ENCODE assay signal across 1 cellular context in the genomic region with DNA sequence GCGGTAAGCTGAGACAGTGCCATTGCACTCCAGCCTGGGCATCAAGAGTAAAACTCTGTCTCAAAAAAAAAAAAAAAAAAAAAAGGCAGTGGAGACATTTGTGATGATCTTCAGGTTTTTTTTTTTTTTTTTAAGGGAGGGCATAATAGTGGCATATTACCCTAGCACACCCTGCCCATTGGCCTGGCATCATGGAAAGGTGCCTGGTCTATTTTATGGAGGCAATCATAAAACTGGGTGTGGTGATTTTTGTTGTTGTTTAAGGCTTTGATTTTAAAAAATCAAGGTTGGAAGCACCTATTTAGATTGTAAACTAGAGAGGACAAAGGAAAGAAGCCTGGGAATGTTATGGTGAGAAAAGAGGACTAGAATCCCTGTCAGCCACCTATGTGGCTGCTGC.
TF ChIP-seq lines count a peak whose summit lies in the region.

No MANE protein-coding gene starts in this region.

TF ChIP-seq in IMR-90, 13 proteins besides CTCF, POLR2A, EP300 and RAD21 (continued from another document):
- TF ChIP-seq MXI1 (IDR thresholded peaks at IDR 0.05; ENCODE audit: borderline replicate concordance, low read depth, low read length), result no peak
- no peak for TF ChIP-seq MAFK (IDR thresholded peaks at IDR 0.05; ENCODE audit: low read depth, low read length)
- no peak for TF ChIP-seq BHLHE40 (IDR thresholded peaks at IDR 0.05; ENCODE audit: low read depth, low read length)
- TF ChIP-seq CHD1 (IDR thresholded peaks at IDR 0.05; ENCODE audit: low read depth, low read length), result no peak
- no peak for TF ChIP-seq FOS (IDR thresholded peaks at IDR 0.05; ENCODE audit: low read depth, low read length)
- no peak for TF ChIP-seq RFX5 (IDR thresholded peaks at IDR 0.05; ENCODE audit: low read depth, low read length)
